ENCODE assay signal across 11 cellular contexts in the genomic region with DNA sequence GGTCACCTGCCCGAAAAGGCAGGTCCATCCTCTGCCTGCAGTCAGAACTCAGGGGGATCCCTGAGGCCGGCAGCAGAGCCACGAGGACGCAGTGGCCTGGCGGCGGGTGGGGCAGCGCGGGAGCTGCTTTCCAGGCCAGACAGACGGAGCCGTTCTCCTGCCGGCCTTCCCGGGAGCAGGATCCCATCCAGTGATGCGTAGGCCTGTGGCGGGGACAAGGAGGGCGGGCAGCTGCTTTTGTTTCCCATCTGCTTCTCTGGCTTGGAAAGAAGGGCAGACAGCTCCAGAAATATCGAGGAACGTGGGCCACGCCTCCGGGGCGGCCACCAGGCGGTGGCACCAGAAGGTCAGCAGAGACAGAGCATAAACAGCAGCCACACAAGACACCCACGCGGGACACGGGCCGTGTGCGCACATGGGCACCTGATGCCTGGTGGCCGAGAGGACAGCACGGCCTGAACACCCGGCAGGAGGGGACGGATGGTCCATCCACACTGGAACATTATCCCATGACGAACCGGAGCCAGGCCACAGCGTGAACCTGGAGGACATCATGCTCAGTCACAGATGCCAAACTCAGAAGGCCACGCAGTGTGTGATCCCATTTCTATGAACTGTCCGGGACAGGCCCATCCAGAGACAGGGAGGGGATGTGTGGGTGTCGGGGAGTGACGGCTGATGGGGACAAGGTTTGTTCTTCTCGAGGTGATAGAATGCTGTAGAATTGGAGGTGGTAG. TPM values are rescaled to one million over a fixed set of nuclear protein-coding genes. Genes with fewer than 3 reads are reported as not detected.
DNase-seq lines count a peak whose midpoint lies in the region; ATAC-seq and TF ChIP-seq lines count a peak whose summit lies in the region.
"Had no signal": no experiment of that assay in that cellular context is flagged by ENCODE, and none has a peak within 500 bp of the region (broad histone marks: within the 10 kb centered on the region; RNA-seq: fewer than 3 reads in every experiment).

No MANE protein-coding gene starts in this region.

- H3K4me2 ChIP-seq in osteoblast (ENCODE audit: insufficient read depth, low read length) = no peak overlapping the region

- no peaks in the 10 kb centered on the region for H3K79me2 ChIP-seq in osteoblast (ENCODE audit: insufficient read depth, low read length)

- peak; percentile 29 for TF ChIP-seq CTCF in AG10803 (conservative IDR thresholded peaks at IDR 0.05; ENCODE audit: low read length)
- TF ChIP-seq CTCF in RWPE1 (conservative IDR thresholded peaks at IDR 0.05; ENCODE audit: low read depth) = no peak
- no peak for TF ChIP-seq CTCF in osteoblast (IDR thresholded peaks at IDR 0.05; ENCODE audit: extremely low read depth, low read depth, low read length)

- H3K36me3 ChIP-seq in osteoblast (ENCODE audit: insufficient read depth, low read length) = no peaks in the 10 kb centered on the region

- POLR2A ChIA-PET in RWPE1 (lab: Yijun Ruan, JAX; ENCODE audit: low non-redundant PET) = no interaction called here

- H3K27ac ChIP-seq in RWPE1 = peak overlapping the region; percentile 100
- no peak overlapping the region for H3K27ac ChIP-seq in osteoblast (ENCODE audit: low read depth, low read length)

- H4K20me1 ChIP-seq in osteoblast (ENCODE audit: insufficient read depth, low read length) = no peaks in the 10 kb centered on the region

- ATAC-seq in Right ventricle myocardium inferior = peak; percentile 20
- ATAC-seq in HG03565 (IDR thresholded peaks at IDR 0.05; ENCODE audit: unreplicated experiment) = no peak
- no peak for ATAC-seq in GM21447 (IDR thresholded peaks at IDR 0.05; ENCODE audit: unreplicated experiment)

- DNase-seq in AG10803 (ENCODE audit: low read depth) (peak; percentile 49), RWPE1 (ENCODE audit: low spot score) (no peak), Right ventricle myocardium inferior (ENCODE audit: missing footprints) (peak; percentile 80), osteoblast (ENCODE audit: insufficient read length, low spot score, missing footprints) (peak; percentile 75), NCI-H1417 treated with DMSO at 0.1 percent for 48 hours (lab: John Stamatoyannopoulos, UW) (no peak), NCI-H146 treated with DMSO at 0.1 percent for 48 hours (lab: John Stamatoyannopoulos, UW; ENCODE audit: unreplicated experiment) (no peak)
- DNase-seq: activated naive CD8-positive, alpha-beta T cell treated with anti-CD3 and anti-CD28 coated beads, Interleukin-2, amount 10 ng/mL, durations not matched to agents 7 days and 5 days; NCI-H2171; stimulated activated CD4-positive, alpha-beta T cell treated with anti-CD3 and anti-CD28 coated beads, Interleukin-2, amount 100 ng/mL, for 24 hours had no signal

- H3K27me3 ChIP-seq in osteoblast (ENCODE audit: insufficient read depth, low read length) = no peaks in the 10 kb centered on the region

- H3K4me1 ChIP-seq in osteoblast (ENCODE audit: insufficient read depth, low read length) = peaks cover 21% of the 10 kb centered on the region

- H3K9me3 ChIP-seq in osteoblast (ENCODE audit: low read depth, low read length) = no peaks in the 10 kb centered on the region

- intact Hi-C loops in Right ventricle myocardium inferior (cut with DNase I) = no loop called here

- CTCF ChIA-PET in RWPE1 (lab: Yijun Ruan, JAX) = no interaction called here

- H2AFZ ChIP-seq in osteoblast (ENCODE audit: low read length) = peak overlapping the region; percentile 47

- peak overlapping the region; percentile 7; the same call in 1 of the 2 replicates for H3K4me3 ChIP-seq in AG10803 (ENCODE audit: low read length)
- H3K4me3 ChIP-seq in osteoblast (ENCODE audit: insufficient read depth, low read length) = no peak overlapping the region

RNA-seq across cellular contexts. Expression of a gene that starts 13.9 kb away (rescaled TPM):
- total RNA-seq in Right ventricle myocardium inferior (234 TPM), osteoblast (82.5 and 84.6 TPM in 2 replicates)

RNA-seq across cellular contexts. Expression of a gene that starts 31.2 kb away (rescaled TPM):
- 14.3 TPM for total RNA-seq in Right ventricle myocardium inferior
- 34.0 and 35.1 TPM in 2 replicates for total RNA-seq in osteoblast

RNA-seq across cellular contexts. Expression of a gene that starts 31.8 kb away (rescaled TPM):
- 1.4 TPM for total RNA-seq in Right ventricle myocardium inferior
- total RNA-seq in osteoblast = 0.36 and 2.4 TPM in 2 replicates

RNA-seq across cellular contexts. Expression of a gene that starts 49.4 kb away (rescaled TPM):
- total RNA-seq in Right ventricle myocardium inferior (48.7 TPM), osteoblast (57.5 and 57.8 TPM in 2 replicates)

Comparison
In these comparisons a context has a peak if more than half of its experiments do, and no peak if none do; other contexts are left out.
1. DNase-seq: peak in AG10803 (single experiment), Right ventricle myocardium inferior (single experiment) and osteoblast (single experiment); none in RWPE1 (single experiment), NCI-H1417 treated with DMSO at 0.1 percent for 48 hours (single experiment) and NCI-H146 treated with DMSO at 0.1 percent for 48 hours (single experiment).